Comparison of ENCODE assay signal across 33 cellular contexts in genomic region chr3:135142530-135142929, GRCh38.
"Had no signal": no experiment of that assay in that cellular context is flagged by ENCODE, and none has a peak within 500 bp of the region (broad histone marks: within the 10 kb centered on the region; RNA-seq: fewer than 3 reads in every experiment).

No MANE protein-coding gene starts in this region.

- H3K4me1 ChIP-seq: adrenal gland, body of pancreas, breast epithelium had no signal

- H3K4me3 ChIP-seq: adrenal gland, body of pancreas, breast epithelium had no signal

- H3K36me3 ChIP-seq: adrenal gland, brain microvascular endothelial cell, breast epithelium had no signal

- DNase-seq: activated B cell treated with CpG ODN at 0.5 μM for 24 hours; activated CD4-positive, alpha-beta memory T cell treated with anti-CD3 and anti-CD28 coated beads for 36 hours; activated CD4-positive, alpha-beta T cell treated with anti-CD3 and anti-CD28 coated beads for 4 hours; activated CD4-positive, alpha-beta T cell treated with anti-CD3 and anti-CD28 coated beads, Interleukin-2, amount 10 ng/mL, durations not matched to agents 24 days and 14 days; activated CD4-positive, alpha-beta T cell treated with anti-CD3 and anti-CD28 coated beads, Interleukin-2, amount 50 U/mL, for 1 hour; activated CD4-positive, alpha-beta T cell treated with anti-CD3 and anti-CD28 coated beads, Interleukin-2, amount 50 U/mL, for 4 hours; activated CD4-positive, CD25-positive, alpha-beta regulatory T cell treated with anti-CD3 and anti-CD28 coated beads, Interleukin-2, amount 50 U/mL, for 72 hours; activated CD8-positive, alpha-beta memory T cell treated with anti-CD3 and anti-CD28 coated beads, Interleukin-2, amount 50 U/mL, for 4 hours; activated CD8-positive, alpha-beta T cell treated with anti-CD3 and anti-CD28 coated beads for 36 hours; activated effector memory CD4-positive, alpha-beta T cell treated with anti-CD3 and anti-CD28 coated beads, Interleukin-2, amount 50 U/mL, for 16 hours; activated gamma-delta T cell treated with Interleukin-2 at 50 U/mL for 16 hours; activated naive CD4-positive, alpha-beta T cell; activated naive CD4-positive, alpha-beta T cell treated with anti-CD3 and anti-CD28 coated beads for 36 hours; activated naive CD4-positive, alpha-beta T cell treated with anti-CD3 and anti-CD28 coated beads, Interleukin-2, amount 50 U/mL, for 16 hours; activated naive CD8-positive, alpha-beta T cell treated with anti-CD3 and anti-CD28 coated beads for 36 hours; activated T-cell treated with anti-CD3 and anti-CD28 coated beads for 4 hours; activated T-cell treated with anti-CD3 and anti-CD28 coated beads, Interleukin-2, amount 50 U/mL, for 1 hour; activated T-cell treated with anti-CD3 and anti-CD28 coated beads, Interleukin-2, amount 50 U/mL, for 4 hours; activated T-cell treated with anti-CD3 and anti-CD28 coated beads, Interleukin-2, amount 50 U/mL, for 72 hours; adrenal gland; amniotic stem cell; aorta; body of pancreas; brain microvascular endothelial cell; central memory CD4-positive, alpha-beta T cell; T-helper 2 cell; T-helper 9 cell had no signal

- ATAC-seq: activated CD8-positive, alpha-beta T cell treated with anti-CD3 and anti-CD28 coated beads for 36 hours; activated naive CD4-positive, alpha-beta T cell treated with anti-CD3 and anti-CD28 coated beads, Interleukin-2, amount 50 U/mL, for 72 hours; activated T-cell treated with anti-CD3 and anti-CD28 coated beads, Interleukin-2, amount 50 U/mL, for 4 hours; activated T-cell treated with anti-CD3 and anti-CD28 coated beads, Interleukin-2, amount 50 U/mL, for 72 hours; activated T-helper 17 cell treated with anti-CD3 and anti-CD28 coated beads, Interleukin-2, amount 50 U/mL, for 72 hours; body of pancreas had no signal

- H3K27ac ChIP-seq: adrenal gland, body of pancreas, brain microvascular endothelial cell, breast epithelium, VCaP had no signal

- H3K27me3 ChIP-seq: adrenal gland, body of pancreas, brain microvascular endothelial cell, breast epithelium had no signal

- FAIRE-seq: astrocyte, TTC549 had no signal

- H3K9me3 ChIP-seq: adrenal gland, body of pancreas, breast epithelium had no signal
